Comparison of ENCODE assay signal across 20 cellular contexts in genomic region chr6:113779656-113780055, GRCh38.
"Had no signal": no experiment of that assay in that cellular context is flagged by ENCODE, and none has a peak within 500 bp of the region (broad histone marks: within the 10 kb centered on the region; RNA-seq: fewer than 3 reads in every experiment).

No MANE protein-coding gene starts in this region.

- ATAC-seq: activated CD4-positive, CD25-positive, alpha-beta regulatory T cell treated with anti-CD3 and anti-CD28 coated beads, Interleukin-2, amount 50 U/mL, for 24 hours; activated CD8-positive, alpha-beta T cell treated with anti-CD3 and anti-CD28 coated beads, Interleukin-2, amount 10 ng/mL, durations not matched to agents 7 days and 5 days; activated naive CD8-positive, alpha-beta T cell treated with anti-CD3 and anti-CD28 coated beads, Interleukin-2, amount 50 U/mL, for 24 hours; left lobe of liver; naive thymus-derived CD8-positive, alpha-beta T cell; sciatic nerve; stimulated activated memory B cell treated with anti-CD40 and anti-IgM and Interleukin-4, amounts not matched to agents 10 μg/mL and 1 μg/mL and 100 μg/mL, for 72 hours had no signal

- FAIRE-seq: endometrium had no signal

- H3K36me3 ChIP-seq: stomach, suprapubic skin, tibial nerve had no signal

- H3K4me2 ChIP-seq: smooth muscle cell had no signal

- H3K4me1 ChIP-seq: stomach, suprapubic skin, tibial nerve had no signal

- H3K27ac ChIP-seq: stomach, suprapubic skin, tibial nerve, VCaP had no signal

- H3K27me3 ChIP-seq: stomach, suprapubic skin, tibial nerve had no signal

- H3K4me3 ChIP-seq: lung, smooth muscle cell, stomach, suprapubic skin, tibial nerve had no signal

- H3K9me3 ChIP-seq: stomach, suprapubic skin, tibial nerve had no signal

- DNase-seq: activated CD4-positive, alpha-beta T cell treated with anti-CD3 and anti-CD28 coated beads, Interleukin-2, amount 10 ng/mL, durations not matched to agents 7 days and 5 days; activated CD8-positive, alpha-beta T cell treated with anti-CD3 and anti-CD28 coated beads, Interleukin-2, amount 10 ng/mL, durations not matched to agents 7 days and 5 days; activated gamma-delta T cell; activated naive CD4-positive, alpha-beta T cell treated with anti-CD3 and anti-CD28 coated beads, Interleukin-2, amount 50 U/mL, for 16 hours; activated naive CD8-positive, alpha-beta T cell treated with anti-CD3 and anti-CD28 coated beads, Interleukin-2, amount 50 U/mL, for 24 hours; cerebellar nuclear complex; cortex of kidney; naive thymus-derived CD8-positive, alpha-beta T cell; stimulated activated CD4-positive, alpha-beta T cell treated with anti-CD3 and anti-CD28 coated beads, Interleukin-15, amount 100 ng/mL, for 24 hours; stomach had no signal
